Comparison of ENCODE assay signal across 9 cellular contexts in genomic region chr3:122682016-122682374, GRCh38. TPM values are rescaled to one million over a fixed set of nuclear protein-coding genes. Genes with fewer than 3 reads are reported as not detected.
A peak's percentile ranks its signal among the peaks of the same experiment; 100 is the strongest.
DNase-seq lines count a peak whose midpoint lies in the region; ATAC-seq and TF ChIP-seq lines count a peak whose summit lies in the region.
"Had no signal": no experiment of that assay in that cellular context is flagged by ENCODE, and none has a peak within 500 bp of the region (broad histone marks: within the 10 kb centered on the region; RNA-seq: fewer than 3 reads in every experiment).

No MANE protein-coding gene starts in this region.

- peaks cover 51% of the 10 kb centered on the region for H3K4me1 Mint-ChIP-seq in activated CD8-positive, alpha-beta T cell treated with anti-CD3 and anti-CD28 coated beads for 36 hours (ENCODE audit: low read depth)
- H3K4me1 Mint-ChIP-seq in stimulated activated memory B cell treated with anti-CD40 and anti-IgM and Interleukin-4, amounts not matched to agents 10 μg/mL and 1 μg/mL and 100 μg/mL, for 72 hours, result peaks cover 68% of the 10 kb centered on the region

- H3F3A ChIP-seq in SK-N-SH (replicated peaks; ENCODE audit: insufficient read depth), result peaks cover 13% of the 10 kb centered on the region

- peaks cover 4% of the 10 kb centered on the region; the same call in 1 of the 2 replicates for H3K79me2 ChIP-seq in SK-N-SH (ENCODE audit: insufficient read depth)

- no peaks in the 10 kb centered on the region for H3K9me3 Mint-ChIP-seq in activated CD8-positive, alpha-beta T cell treated with anti-CD3 and anti-CD28 coated beads for 36 hours
- no peaks in the 10 kb centered on the region for H3K9me3 Mint-ChIP-seq in stimulated activated memory B cell treated with anti-CD40 and anti-IgM and Interleukin-4, amounts not matched to agents 10 μg/mL and 1 μg/mL and 100 μg/mL, for 72 hours

- no peak overlapping the region for H3K27ac ChIP-seq in SK-N-SH (ENCODE audit: low read depth in 2 of 2, low read length in 1 of 2)
- H3K27ac ChIP-seq: 22Rv1 had no signal

- H3K9ac ChIP-seq in SK-N-SH, result no peak overlapping the region

- peak overlapping the region; percentile 96 for H3K27ac Mint-ChIP-seq in activated CD8-positive, alpha-beta T cell treated with anti-CD3 and anti-CD28 coated beads for 36 hours
- peak overlapping the region; percentile 96 for H3K27ac Mint-ChIP-seq in stimulated activated memory B cell treated with anti-CD40 and anti-IgM and Interleukin-4, amounts not matched to agents 10 μg/mL and 1 μg/mL and 100 μg/mL, for 72 hours

- H3K36me3 ChIP-seq in SK-N-SH (replicated peaks in 1 of 2; ENCODE audit: control insufficient read depth in 1 of 2, insufficient read depth in 2 of 2, low read length in 1 of 2) (peaks cover under 1 to 4% of the 10 kb centered on the region in 2 experiments), H7 (replicated peaks; ENCODE audit: control insufficient read depth, insufficient read depth, low read length) (no peaks in the 10 kb centered on the region)

- intact Hi-C loops in activated CD8-positive, alpha-beta T cell treated with anti-CD3 and anti-CD28 coated beads for 36 hours (cut with micrococcal nuclease), result loop anchor here (10.0 kb wide), 1 partner anchor 267 kb away; the partner anchor contains the start of gene WDR5B

- no peaks in the 10 kb centered on the region for H4K20me1 ChIP-seq in SK-N-SH (ENCODE audit: insufficient read depth)

- no peaks in the 10 kb centered on the region for H3K9me2 ChIP-seq in SK-N-SH

- H3K4me3 Mint-ChIP-seq in activated CD8-positive, alpha-beta T cell treated with anti-CD3 and anti-CD28 coated beads for 36 hours, result peak overlapping the region; percentile 97
- H3K4me3 Mint-ChIP-seq in stimulated activated memory B cell treated with anti-CD40 and anti-IgM and Interleukin-4, amounts not matched to agents 10 μg/mL and 1 μg/mL and 100 μg/mL, for 72 hours, result peak overlapping the region; percentile 93

- DNase-seq in SK-N-SH (no peak), SHP77 treated with DMSO at 0.1 percent for 48 hours (lab: John Stamatoyannopoulos, UW) (no peak), H7 (no peak)
- no peak for DNase-seq in activated CD8-positive, alpha-beta T cell treated with anti-CD3 and anti-CD28 coated beads for 36 hours

- WGBS in SK-N-SH (ENCODE audit: low lambda C conversion rate), result 98% methylated on average over 2 of the region's 2 CpGs

- peak overlapping the region; percentile 88 for H3K4me2 ChIP-seq in SK-N-SH

- TF ChIP-seq RAD21 in SK-N-SH (IDR thresholded peaks at IDR 0.05; ENCODE audit: low read length), result no peak

- peaks cover 12 to 16% of the 10 kb centered on the region in 2 experiments; a peak in 3 of 4 replicates for H3K4me1 ChIP-seq in SK-N-SH (ENCODE audit: control insufficient read depth in 1 of 2, insufficient read depth in 2 of 2, low read depth in 1 of 2, low read length in 1 of 2)

- no peak overlapping the region for H2AFZ ChIP-seq in SK-N-SH (ENCODE audit: low read depth)

- ATAC-seq in SK-N-SH treated with all-trans-retinoic acid at 6 μM for 48 hours (no peak), HG02870 (IDR thresholded peaks at IDR 0.05; ENCODE audit: unreplicated experiment) (no peak)
- no peak for ATAC-seq in activated CD8-positive, alpha-beta T cell treated with anti-CD3 and anti-CD28 coated beads for 36 hours
- no peak for ATAC-seq in stimulated activated memory B cell treated with anti-CD40 and anti-IgM and Interleukin-4, amounts not matched to agents 10 μg/mL and 1 μg/mL and 100 μg/mL, for 72 hours

- POLR2A ChIA-PET in SK-N-SH (lab: Yijun Ruan, JAX), result no interaction called here
- POLR2A ChIA-PET in activated CD8-positive, alpha-beta T cell treated with anti-CD3 and anti-CD28 coated beads for 36 hours (lab: Charles Lee), result interaction anchor here (0.8 to 0.9 kb wide), 2 partner anchors 118 to 288 kb away, joined by 3 read pairs; partner anchors contain the start of genes DTX3L and PARP9

- H3K4me3 ChIP-seq in SK-N-SH (ENCODE audit: low read depth in 2 of 2, low read length in 1 of 2) (peak overlapping the region; percentile 60 to 76; a peak in 3 of 4 replicates), iPS-18c (ENCODE audit: insufficient read depth, low read depth, low read length) (peak overlapping the region; percentile 49; the same call in 1 of the 2 replicates), H7 (ENCODE audit: insufficient read depth, low read depth, low read length) (no peak overlapping the region)

- H3K27me3 ChIP-seq in SK-N-SH (ENCODE audit: insufficient read depth) (no peaks in the 10 kb centered on the region), H7 (ENCODE audit: control insufficient read depth, insufficient read depth, low read length) (peaks cover 4% of the 10 kb centered on the region)

- TF ChIP-seq CTCF in SK-N-SH (IDR thresholded peaks at IDR 0.05), result no peak
- TF ChIP-seq CTCF in activated CD8-positive, alpha-beta T cell treated with anti-CD3 and anti-CD28 coated beads for 36 hours (IDR thresholded peaks at IDR 0.05), result no peak

- H3K36me3 Mint-ChIP-seq in activated CD8-positive, alpha-beta T cell treated with anti-CD3 and anti-CD28 coated beads for 36 hours (ENCODE audit: low read depth), result peaks cover 27% of the 10 kb centered on the region
- peaks cover 14% of the 10 kb centered on the region for H3K36me3 Mint-ChIP-seq in stimulated activated memory B cell treated with anti-CD40 and anti-IgM and Interleukin-4, amounts not matched to agents 10 μg/mL and 1 μg/mL and 100 μg/mL, for 72 hours

- CTCF ChIA-PET in SK-N-SH (lab: Yijun Ruan, JAX), result interaction anchor here (4.5 to 5.8 kb wide), 2 partner anchors 122 to 289 kb away, joined by 45 to 84 read pairs; no protein-coding TSS in a partner anchor
- CTCF ChIA-PET in activated CD8-positive, alpha-beta T cell treated with anti-CD3 and anti-CD28 coated beads for 36 hours (lab: Charles Lee), result interaction anchor here (7.0 kb wide), 1 partner anchor 121 kb away, joined by 244 read pairs; the partner anchor contains the start of genes DTX3L and PARP9

- TF ChIP-seq EP300 in SK-N-SH (IDR thresholded peaks at IDR 0.05; ENCODE audit: borderline replicate concordance in 1 of 2, low read depth in 1 of 2, low read length in 1 of 2), result no peak

- no peaks in the 10 kb centered on the region for H3K27me3 Mint-ChIP-seq in activated CD8-positive, alpha-beta T cell treated with anti-CD3 and anti-CD28 coated beads for 36 hours
- no peaks in the 10 kb centered on the region for H3K27me3 Mint-ChIP-seq in stimulated activated memory B cell treated with anti-CD40 and anti-IgM and Interleukin-4, amounts not matched to agents 10 μg/mL and 1 μg/mL and 100 μg/mL, for 72 hours

- no peaks in the 10 kb centered on the region for H3K9me3 ChIP-seq in SK-N-SH
- H3K9me3 ChIP-seq in iPS-18c (ENCODE audit: control insufficient read depth, insufficient read depth, low read length), result peaks cover 6% of the 10 kb centered on the region

TF ChIP-seq in SK-N-SH, 30 proteins besides CTCF, POLR2A, EP300 and RAD21 (continues in another document):
- TF ChIP-seq GATA2 (CRISPR knock-in tag; IDR thresholded peaks at IDR 0.05), result no peak
- TF ChIP-seq JUND (IDR thresholded peaks at IDR 0.05), result no peak
- no peak for TF ChIP-seq NFIC (IDR thresholded peaks at IDR 0.05; ENCODE audit: borderline replicate concordance)
- TF ChIP-seq GABPA (IDR thresholded peaks at IDR 0.05; ENCODE audit: low read depth), result no peak
- TF ChIP-seq FOXJ3 (CRISPR knock-in tag; IDR thresholded peaks at IDR 0.05), result no peak
- TF ChIP-seq, protein P1, sequence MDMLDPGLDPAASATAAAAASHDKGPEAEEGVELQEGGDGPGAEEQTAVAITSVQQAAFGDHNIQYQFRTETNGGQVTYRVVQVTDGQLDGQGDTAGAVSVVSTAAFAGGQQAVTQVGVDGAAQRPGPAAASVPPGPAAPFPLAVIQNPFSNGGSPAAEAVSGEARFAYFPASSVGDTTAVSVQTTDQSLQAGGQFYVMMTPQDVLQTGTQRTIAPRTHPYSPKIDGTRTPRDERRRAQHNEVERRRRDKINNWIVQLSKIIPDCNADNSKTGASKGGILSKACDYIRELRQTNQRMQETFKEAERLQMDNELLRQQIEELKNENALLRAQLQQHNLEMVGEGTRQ (IDR thresholded peaks at IDR 0.05; ENCODE audit: borderline replicate concordance, low read depth, low read length), result no peak

TF ChIP-seq in SK-N-SH treated with all-trans-retinoic acid at 6 μM for 48 hours, 23 proteins besides CTCF, POLR2A, EP300 and RAD21 (continues in another document):
- TF ChIP-seq ZNF8 (CRISPR knock-in tag; IDR thresholded peaks at IDR 0.05) (no peak), BACH2 (CRISPR knock-in tag; IDR thresholded peaks at IDR 0.05; ENCODE audit: borderline replicate concordance) (no peak), TOX (CRISPR knock-in tag; IDR thresholded peaks at IDR 0.05; ENCODE audit: borderline replicate concordance) (no peak), ARNTL (CRISPR knock-in tag; IDR thresholded peaks at IDR 0.05; ENCODE audit: borderline replicate concordance, low read depth) (no peak), GLIS3 (CRISPR knock-in tag; IDR thresholded peaks at IDR 0.05) (no peak), SNAI2 (CRISPR knock-in tag; IDR thresholded peaks at IDR 0.05) (no peak), POU6F1 (CRISPR knock-in tag; IDR thresholded peaks at IDR 0.05; ENCODE audit: borderline replicate concordance, low read depth) (no peak), RARB (CRISPR knock-in tag; IDR thresholded peaks at IDR 0.05) (no peak)

RNA-seq across cellular contexts. Expression of gene PARP14, which starts 1.4 kb away (rescaled TPM):
- polyA plus RNA-seq in SK-N-SH (2012; rRNA removed), result 9.2 and 11.0 TPM in 2 replicates
- 7.3 and 7.6 TPM in 2 replicates for polyA plus RNA-seq in SK-N-SH (2012; cell fraction: cytosol; rRNA removed)
- 23.7 and 34.4 TPM in 2 replicates for polyA plus RNA-seq in SK-N-SH (2012; cell fraction: nucleus; rRNA removed)
- total RNA-seq in activated CD8-positive, alpha-beta T cell treated with anti-CD3 and anti-CD28 coated beads for 36 hours, result 10 to 100 TPM; 53.1 to 53.3 TPM
- total RNA-seq in H7 (2014; rRNA removed; shearing (Covaris generic)), result 5.6 and 8.5 TPM in 2 replicates
